25 cellular contexts compared by ENCODE assay signal in genomic region chr10:33507662-33508425, GRCh38.
DNase-seq lines count a peak whose midpoint lies in the region; ATAC-seq and TF ChIP-seq lines count a peak whose summit lies in the region.
"Had no signal": no experiment of that assay in that cellular context is flagged by ENCODE, and none has a peak within 500 bp of the region (broad histone marks: within the 10 kb centered on the region; RNA-seq: fewer than 3 reads in every experiment).

No MANE protein-coding gene starts in this region.

- H3K36me3 ChIP-seq in lower lobe of right lung, result no peaks in the 10 kb centered on the region
- no peaks in the 10 kb centered on the region for H3K36me3 ChIP-seq in thyroid gland
- no peaks in the 10 kb centered on the region for H3K36me3 ChIP-seq in transverse colon
- H3K36me3 ChIP-seq: tibial artery had no signal

- H3K27ac ChIP-seq in AG04450 (ENCODE audit: low read depth, low read length) (peak overlapping the region; percentile 41), lower lobe of right lung (peak overlapping the region; percentile 18), thyroid gland (no peak overlapping the region), transverse colon (no peak overlapping the region)
- H3K27ac ChIP-seq: GM23248 had no signal

- H3K4me1 ChIP-seq in lower lobe of right lung (peaks cover 8% of the 10 kb centered on the region), thyroid gland (peaks cover 0 to 10% of the 10 kb centered on the region in 2 donors), transverse colon (peaks cover 4 to 20% (median 6%) of the 10 kb centered on the region in 4 donors)

- no peaks in the 10 kb centered on the region for H3K9me3 ChIP-seq in AG04450 (ENCODE audit: control insufficient read depth, insufficient read depth, low read length)
- no peaks in the 10 kb centered on the region for H3K9me3 ChIP-seq in lower lobe of right lung
- H3K9me3 ChIP-seq in thyroid gland, result no peaks in the 10 kb centered on the region
- H3K9me3 ChIP-seq in transverse colon, result no peaks in the 10 kb centered on the region
- H3K9me3 ChIP-seq: tibial artery had no signal

- DNase-seq in AG04450 (ENCODE audit: low read depth, low spot score) (no peak), NB4 (ENCODE audit: low read depth) (peak; percentile 6), lower lobe of right lung (no peak), thyroid gland (no peak), Right ventricle myocardium superior (no peak), transverse colon (no peak), D341Med (ENCODE audit: low spot score) (no peak)
- DNase-seq: activated CD8-positive, alpha-beta memory T cell treated with anti-CD3 and anti-CD28 coated beads for 24 hours; activated naive CD4-positive, alpha-beta T cell treated with anti-CD3 and anti-CD28 coated beads for 36 hours; activated T-cell treated with anti-CD3 and anti-CD28 coated beads, Interleukin-2, amount 50 U/mL, for 4 hours; caudate nucleus; EL; foreskin fibroblast; GM23248; hippocampal formation; NCI-H146; occipital lobe; SHP77 treated with DMSO at 0.1 percent for 48 hours; stimulated activated CD4-positive, alpha-beta T cell treated with anti-CD3 and anti-CD28 coated beads, Interleukin-2, amount 100 ng/mL, for 48 hours; stimulated activated naive CD4-positive, alpha-beta T cell treated with Interleukin-2 at 50 U/mL for 16 hours; T-cell; tibial artery had no signal

- no peak for TF ChIP-seq EP300 in transverse colon (IDR thresholded peaks at IDR 0.05; ENCODE audit: low read depth)

- WGBS in thyroid gland, 2 donors, result 96 to 97% methylated on average over 10 of the region's 10 CpGs
- 85 to 88% methylated on average over 6 to 10 of the region's 10 CpGs for WGBS in transverse colon (ENCODE audit: low coverage in 1 of 2), 2 donors

- ATAC-seq in lower lobe of right lung (peak; percentile 25 to 67), Right ventricle myocardium superior (ENCODE audit: poor library complexity) (no peak)
- ATAC-seq: T-cell had no signal

- in situ Hi-C loops in transverse colon (cut with MboI; ENCODE audit: low pct_ligation_motif_present in 1 of 4, low pct_unique_long_range_greater_than_20kb in 1 of 4, low sequenced_read_pairs in 3 of 4), result no loop called here

- TF ChIP-seq POLR2A in NB4 (IDR thresholded peaks at IDR 0.05; ENCODE audit: extremely low read depth, insufficient read length) (no peak), thyroid gland (IDR thresholded peaks at IDR 0.05) (no peak), transverse colon (IDR thresholded peaks at IDR 0.05) (no peak)

- H3K4me3 ChIP-seq in AG04450 (ENCODE audit: low read depth, low read length), result no peak overlapping the region
- H3K4me3 ChIP-seq in NB4 (ENCODE audit: low read depth, low read length), result no peak overlapping the region
- no peak overlapping the region for H3K4me3 ChIP-seq in lower lobe of right lung
- H3K4me3 ChIP-seq in thyroid gland (replicated peaks in 1 of 3), result no peak overlapping the region
- no peak overlapping the region for H3K4me3 ChIP-seq in transverse colon
- H3K4me3 ChIP-seq: GM23248, lung, smooth muscle cell, tibial artery had no signal

- intact Hi-C loops in dendritic cell treated with granulocyte-macrophage colony-stimulating factor and Interleukin-4, amounts not matched to agents 40 ng/mL and 50 ng/mL, for 4 days (cut with micrococcal nuclease), result loop anchor here (5.0 kb wide), 1 partner anchor 114 kb away; no protein-coding TSS in a partner anchor
- intact Hi-C loops in lower lobe of right lung (cut with DNase I), result no loop called here
- intact Hi-C loops in thyroid gland (cut with DNase I), result no loop called here
- intact Hi-C loops in Right ventricle myocardium superior (cut with DNase I), result no loop called here
- intact Hi-C loops in transverse colon (cut with DNase I; ENCODE audit: low total_unique reads), result no loop called here

- peaks cover 4% of the 10 kb centered on the region for H3K27me3 Mint-ChIP-seq in dendritic cell treated with granulocyte-macrophage colony-stimulating factor and Interleukin-4, amounts not matched to agents 40 ng/mL and 50 ng/mL, for 4 days

- peak overlapping the region; percentile 28 for H3K27ac Mint-ChIP-seq in dendritic cell treated with granulocyte-macrophage colony-stimulating factor and Interleukin-4, amounts not matched to agents 40 ng/mL and 50 ng/mL, for 4 days
- H3K27ac Mint-ChIP-seq: activated naive CD4-positive, alpha-beta T cell treated with anti-CD3 and anti-CD28 coated beads for 36 hours; T-cell had no signal

- H3K4me1 Mint-ChIP-seq in dendritic cell treated with granulocyte-macrophage colony-stimulating factor and Interleukin-4, amounts not matched to agents 40 ng/mL and 50 ng/mL, for 4 days (ENCODE audit: low read depth), result peaks cover 26% of the 10 kb centered on the region

- no peaks in the 10 kb centered on the region for H3K36me3 Mint-ChIP-seq in dendritic cell treated with granulocyte-macrophage colony-stimulating factor and Interleukin-4, amounts not matched to agents 40 ng/mL and 50 ng/mL, for 4 days (ENCODE audit: low read depth)
- H3K36me3 Mint-ChIP-seq: T-cell had no signal

- TF ChIP-seq CTCF in AG04450 (IDR thresholded peaks at IDR 0.05; ENCODE audit: low read depth, low read length) (no peak), NB4 (IDR thresholded peaks at IDR 0.05; ENCODE audit: low read depth, low read length) (no peak), lower lobe of right lung (IDR thresholded peaks at IDR 0.05) (no peak), thyroid gland (IDR thresholded peaks at IDR 0.05) (no peak), transverse colon (IDR thresholded peaks at IDR 0.05) (no peak)

- H3K27me3 ChIP-seq in AG04450 (ENCODE audit: control insufficient read depth, insufficient read depth, low read length) (no peaks in the 10 kb centered on the region), lower lobe of right lung (ENCODE audit: low read depth) (no peaks in the 10 kb centered on the region), thyroid gland (no peaks in the 10 kb centered on the region), transverse colon (no peaks in the 10 kb centered on the region)
- H3K27me3 ChIP-seq: tibial artery had no signal

- H3K4me3 Mint-ChIP-seq in dendritic cell treated with granulocyte-macrophage colony-stimulating factor and Interleukin-4, amounts not matched to agents 40 ng/mL and 50 ng/mL, for 4 days, result no peak overlapping the region
- H3K4me3 Mint-ChIP-seq: activated naive CD4-positive, alpha-beta T cell treated with anti-CD3 and anti-CD28 coated beads for 36 hours; activated T-cell treated with anti-CD3 and anti-CD28 coated beads, Interleukin-2, amount 50 U/mL, for 4 hours; T-cell had no signal

- CTCF ChIA-PET in AG04450 (lab: Charles Lee), result no interaction called here

- POLR2A ChIA-PET in AG04450 (lab: Yijun Ruan, JAX), result no interaction called here

- H3K9me3 Mint-ChIP-seq in dendritic cell treated with granulocyte-macrophage colony-stimulating factor and Interleukin-4, amounts not matched to agents 40 ng/mL and 50 ng/mL, for 4 days, result no peaks in the 10 kb centered on the region
- H3K9me3 Mint-ChIP-seq: activated naive CD4-positive, alpha-beta T cell treated with anti-CD3 and anti-CD28 coated beads for 36 hours; activated T-cell treated with anti-CD3 and anti-CD28 coated beads, Interleukin-2, amount 50 U/mL, for 4 hours; T-cell had no signal

Comparison
In these comparisons a context has a peak if more than half of its experiments do, and no peak if none do; other contexts are left out.
1. H3K27ac ChIP-seq: peak in AG04450 (single experiment) and lower lobe of right lung (single experiment); none in thyroid gland (0 of 3) and transverse colon (0 of 4).